ENCODE assay signal across 8 cellular contexts in the genomic region with DNA sequence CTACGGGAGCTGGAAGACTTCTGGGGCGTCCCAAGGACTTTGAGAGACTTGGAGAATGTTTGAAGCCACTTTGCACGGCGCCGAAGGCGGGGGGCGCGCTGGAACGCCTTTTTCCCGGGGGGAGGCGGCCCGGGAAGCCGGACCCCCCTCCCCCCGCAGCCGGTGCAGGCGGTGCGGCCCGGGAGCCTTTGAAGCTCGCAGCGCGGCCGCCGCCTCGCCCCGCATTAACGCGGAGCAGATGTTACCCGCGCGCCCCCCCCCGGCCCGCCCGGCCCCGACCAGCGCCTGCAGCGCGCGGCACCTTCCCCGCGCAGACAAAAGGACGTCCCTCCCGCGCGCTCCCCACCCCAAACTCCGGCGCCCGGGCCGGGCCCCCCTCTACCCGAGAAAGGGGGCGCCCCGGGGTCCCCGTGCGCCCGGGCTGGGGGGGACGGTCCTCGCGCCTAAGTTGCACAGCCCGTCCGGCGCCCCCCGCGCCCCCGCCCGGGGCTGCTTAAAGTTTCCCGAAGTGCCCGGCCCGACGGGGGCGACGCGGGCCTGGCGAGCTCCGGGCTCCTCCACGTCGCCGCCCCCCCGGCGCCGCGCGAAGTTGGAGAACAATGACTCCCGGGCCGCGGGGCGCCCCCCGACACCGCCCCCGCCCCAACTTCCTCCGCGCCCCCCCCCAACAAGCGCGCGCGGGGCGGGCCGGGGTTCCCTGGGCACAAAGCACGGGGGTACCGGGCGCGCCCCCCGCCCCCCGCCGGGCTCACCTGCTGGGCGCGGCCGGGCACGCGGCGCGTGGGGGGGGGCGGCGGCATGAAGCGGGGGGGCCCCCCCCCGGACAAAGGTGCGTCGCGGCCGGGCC. TPM values are rescaled to one million over a fixed set of nuclear protein-coding genes. Genes with fewer than 3 reads are reported as not detected.
DNase-seq lines count a peak whose midpoint lies in the region; ATAC-seq and TF ChIP-seq lines count a peak whose summit lies in the region.

No MANE protein-coding gene starts in this region.

- H3K9me3 ChIP-seq in BLaER1 (no peaks in the 10 kb centered on the region), stomach smooth muscle (ENCODE audit: control insufficient read depth in 2 of 2, low read length in 2 of 2) (no peaks in the 10 kb centered on the region)

- peak overlapping the region; percentile 97 for H3K4me3 ChIP-seq in BLaER1
- H3K4me3 ChIP-seq in WI38 (ENCODE audit: low read depth, low read length), result peak overlapping the region; percentile 85
- peak overlapping the region; percentile 63 to 72 for H3K4me3 ChIP-seq in stomach smooth muscle (ENCODE audit: low read length in 2 of 2)

- H3K4me2 ChIP-seq in BLaER1, result peak overlapping the region; percentile 99

- peak; percentile 0 for ATAC-seq in HG02763 (IDR thresholded peaks at IDR 0.05; ENCODE audit: unreplicated experiment)
- no peak for ATAC-seq in HG02884 (IDR thresholded peaks at IDR 0.05; ENCODE audit: unreplicated experiment)

- H3K9ac ChIP-seq in BLaER1 (peak overlapping the region; percentile 99), stomach smooth muscle (ENCODE audit: low read length in 2 of 2) (peak overlapping the region in 1 of 2 donors; percentile 7)

- peaks cover 63% of the 10 kb centered on the region for H3K4me1 ChIP-seq in BLaER1
- H3K4me1 ChIP-seq in stomach smooth muscle (ENCODE audit: control insufficient read depth, insufficient read depth, low read length), result peaks cover 15% of the 10 kb centered on the region

- H3K27ac ChIP-seq in BLaER1 (peak overlapping the region; percentile 100), stomach smooth muscle (ENCODE audit: low read length) (no peak overlapping the region)

- no peak for TF ChIP-seq CTCF in WI38 (IDR thresholded peaks at IDR 0.05; ENCODE audit: low read depth, low read length)

- peaks cover 6% of the 10 kb centered on the region for H4K20me1 ChIP-seq in BLaER1

- H3K27me3 ChIP-seq in BLaER1, result no peaks in the 10 kb centered on the region
- no peaks in the 10 kb centered on the region for H3K27me3 ChIP-seq in stomach smooth muscle (ENCODE audit: control insufficient read depth in 1 of 2, insufficient read depth in 2 of 2, low read length in 2 of 2)

- DNase-seq in dermis blood vessel endothelial cell, result peak; percentile 63
- DNase-seq in medulla oblongata (ENCODE audit: extremely low spot score), result peak; percentile 3
- no peak for DNase-seq in foreskin melanocyte

- peaks cover 32% of the 10 kb centered on the region for H3K36me3 ChIP-seq in BLaER1
- peaks cover 0 to 2% of the 10 kb centered on the region in 2 donors for H3K36me3 ChIP-seq in stomach smooth muscle (ENCODE audit: control insufficient read depth in 2 of 2, insufficient read depth in 2 of 2, low read length in 2 of 2)

RNA-seq across cellular contexts. Expression of gene TCF3, which starts 0.6 kb away (rescaled TPM):
- total RNA-seq in dermis blood vessel endothelial cell, result 94.1 and 144 TPM in 2 replicates

RNA-seq across cellular contexts. Expression of gene UQCR11, which starts 46.5 kb away (rescaled TPM):
- total RNA-seq in dermis blood vessel endothelial cell, result 48.8 and 62.1 TPM in 2 replicates

RNA-seq across cellular contexts. Expression of gene MBD3, which starts 59.1 kb away (rescaled TPM):
- 119 and 194 TPM in 2 replicates for total RNA-seq in dermis blood vessel endothelial cell
